1 cellular context compared by ENCODE assay signal in the genomic region with DNA sequence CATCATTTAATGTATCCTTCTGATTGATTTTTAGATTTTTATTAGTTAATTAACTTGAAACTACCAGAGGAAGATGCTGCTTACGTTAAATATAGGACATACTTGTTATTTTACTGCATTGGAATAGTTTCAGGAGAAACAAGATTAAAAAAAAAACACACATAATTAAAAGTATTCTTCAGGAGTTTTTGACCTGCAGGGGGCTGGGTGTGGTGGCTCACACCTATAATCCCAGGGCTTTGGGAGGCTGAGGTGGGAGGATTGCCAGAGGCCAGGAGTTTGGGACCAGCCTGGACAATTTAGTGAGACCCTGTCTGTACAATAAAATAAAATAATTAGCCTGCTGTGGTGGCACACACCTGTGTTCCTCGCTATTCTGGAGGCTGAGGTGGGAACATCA.
TF ChIP-seq lines count a peak whose summit lies in the region.

No MANE protein-coding gene starts in this region.

TF ChIP-seq in HepG2, 621 proteins besides CTCF, POLR2A, EP300 and RAD21:
- TF ChIP-seq, protein P1, sequence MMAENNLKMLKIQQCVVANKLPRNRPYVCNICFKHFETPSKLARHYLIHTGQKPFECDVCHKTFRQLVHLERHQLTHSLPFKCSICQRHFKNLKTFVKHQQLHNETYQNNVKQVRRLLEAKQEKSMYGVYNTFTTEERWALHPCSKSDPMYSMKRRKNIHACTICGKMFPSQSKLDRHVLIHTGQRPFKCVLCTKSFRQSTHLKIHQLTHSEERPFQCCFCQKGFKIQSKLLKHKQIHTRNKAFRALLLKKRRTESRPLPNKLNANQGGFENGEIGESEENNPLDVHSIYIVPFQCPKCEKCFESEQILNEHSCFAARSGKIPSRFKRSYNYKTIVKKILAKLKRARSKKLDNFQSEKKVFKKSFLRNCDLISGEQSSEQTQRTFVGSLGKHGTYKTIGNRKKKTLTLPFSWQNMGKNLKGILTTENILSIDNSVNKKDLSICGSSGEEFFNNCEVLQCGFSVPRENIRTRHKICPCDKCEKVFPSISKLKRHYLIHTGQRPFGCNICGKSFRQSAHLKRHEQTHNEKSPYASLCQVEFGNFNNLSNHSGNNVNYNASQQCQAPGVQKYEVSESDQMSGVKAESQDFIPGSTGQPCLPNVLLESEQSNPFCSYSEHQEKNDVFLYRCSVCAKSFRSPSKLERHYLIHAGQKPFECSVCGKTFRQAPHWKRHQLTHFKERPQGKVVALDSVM (CRISPR knock-in tag; IDR thresholded peaks at IDR 0.05), result peak; percentile 38; the same call in 1 of the 2 replicates
- TF ChIP-seq STAG1 (CRISPR knock-in tag; IDR thresholded peaks at IDR 0.05), result peak; percentile 17; the same call in 1 of the 2 replicates
- no peak for TF ChIP-seq FIP1L1 (IDR thresholded peaks at IDR 0.05; ENCODE audit: borderline replicate concordance, insufficient read depth, low read depth, low read length)
- no peak for TF ChIP-seq CREB1 (IDR thresholded peaks at IDR 0.05)
- no peak for TF ChIP-seq CREB1 (CRISPR knock-in tag; IDR thresholded peaks at IDR 0.05)
- no peak for TF ChIP-seq ZNF510 (CRISPR knock-in tag; IDR thresholded peaks at IDR 0.05; ENCODE audit: low read depth)
- no peak for TF ChIP-seq BORCS8-MEF2B (CRISPR knock-in tag; IDR thresholded peaks at IDR 0.05)
- peak; percentile 73; the same call in 1 of the 2 replicates for TF ChIP-seq KLF12 (CRISPR knock-in tag; IDR thresholded peaks at IDR 0.05; ENCODE audit: borderline replicate concordance)
- TF ChIP-seq ZNF331 (CRISPR knock-in tag; IDR thresholded peaks at IDR 0.05), result no peak
